Comparison of ENCODE assay signal across 1 cellular context in the genomic region with DNA sequence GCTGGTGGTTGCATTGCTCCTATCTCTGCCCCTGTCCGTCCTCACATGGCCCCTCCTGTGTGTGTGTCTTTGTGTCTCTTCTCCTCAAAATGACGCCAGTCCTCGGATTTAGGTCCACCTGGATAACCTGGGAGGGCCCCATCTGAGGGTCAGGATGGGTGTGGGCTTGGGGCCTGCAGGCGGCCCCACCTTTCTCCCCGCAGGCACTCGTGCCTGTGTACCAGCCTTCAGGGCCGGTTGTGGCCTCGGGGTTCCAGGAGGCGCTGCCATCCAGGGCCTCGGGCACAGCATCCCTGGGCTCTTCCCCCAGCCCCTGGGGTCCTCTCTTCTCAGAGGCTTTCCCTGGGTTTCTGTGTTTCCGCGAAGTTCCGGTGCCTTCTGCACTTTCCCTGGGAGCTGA.
TF ChIP-seq lines count a peak whose summit lies in the region.

No MANE protein-coding gene starts in this region.

TF ChIP-seq in HepG2, 621 proteins besides CTCF, POLR2A, EP300 and RAD21:
- no peak for TF ChIP-seq SOX5 (CRISPR knock-in tag; IDR thresholded peaks at IDR 0.05; ENCODE audit: borderline replicate concordance)
- no peak for TF ChIP-seq KLF12 (CRISPR knock-in tag; IDR thresholded peaks at IDR 0.05; ENCODE audit: borderline replicate concordance)
- TF ChIP-seq, protein P1, sequence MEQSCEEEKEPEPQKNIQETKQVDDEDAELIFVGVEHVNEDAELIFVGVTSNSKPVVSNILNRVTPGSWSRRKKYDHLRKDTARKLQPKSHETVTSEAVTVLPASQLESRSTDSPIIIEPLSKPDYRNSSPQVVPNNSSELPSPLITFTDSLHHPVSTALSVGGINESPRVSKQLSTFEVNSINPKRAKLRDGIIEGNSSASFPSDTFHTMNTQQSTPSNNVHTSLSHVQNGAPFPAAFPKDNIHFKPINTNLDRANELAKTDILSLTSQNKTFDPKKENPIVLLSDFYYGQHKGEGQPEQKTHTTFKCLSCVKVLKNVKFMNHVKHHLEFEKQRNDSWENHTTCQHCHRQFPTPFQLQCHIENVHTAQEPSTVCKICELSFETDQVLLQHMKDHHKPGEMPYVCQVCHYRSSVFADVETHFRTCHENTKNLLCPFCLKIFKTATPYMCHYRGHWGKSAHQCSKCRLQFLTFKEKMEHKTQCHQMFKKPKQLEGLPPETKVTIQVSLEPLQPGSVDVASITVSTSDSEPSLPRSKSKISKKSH (CRISPR knock-in tag; IDR thresholded peaks at IDR 0.05; ENCODE audit: borderline replicate concordance): no peak
- no peak for TF ChIP-seq ZNF792 (CRISPR knock-in tag; IDR thresholded peaks at IDR 0.05)
- no peak for TF ChIP-seq SP2 (CRISPR knock-in tag; IDR thresholded peaks at IDR 0.05)
- no peak for TF ChIP-seq RAD51 (IDR thresholded peaks at IDR 0.05; ENCODE audit: borderline replicate concordance)
- TF ChIP-seq KDM6A (CRISPR knock-in tag; IDR thresholded peaks at IDR 0.05; ENCODE audit: low read depth): no peak
- TF ChIP-seq, protein P2, sequence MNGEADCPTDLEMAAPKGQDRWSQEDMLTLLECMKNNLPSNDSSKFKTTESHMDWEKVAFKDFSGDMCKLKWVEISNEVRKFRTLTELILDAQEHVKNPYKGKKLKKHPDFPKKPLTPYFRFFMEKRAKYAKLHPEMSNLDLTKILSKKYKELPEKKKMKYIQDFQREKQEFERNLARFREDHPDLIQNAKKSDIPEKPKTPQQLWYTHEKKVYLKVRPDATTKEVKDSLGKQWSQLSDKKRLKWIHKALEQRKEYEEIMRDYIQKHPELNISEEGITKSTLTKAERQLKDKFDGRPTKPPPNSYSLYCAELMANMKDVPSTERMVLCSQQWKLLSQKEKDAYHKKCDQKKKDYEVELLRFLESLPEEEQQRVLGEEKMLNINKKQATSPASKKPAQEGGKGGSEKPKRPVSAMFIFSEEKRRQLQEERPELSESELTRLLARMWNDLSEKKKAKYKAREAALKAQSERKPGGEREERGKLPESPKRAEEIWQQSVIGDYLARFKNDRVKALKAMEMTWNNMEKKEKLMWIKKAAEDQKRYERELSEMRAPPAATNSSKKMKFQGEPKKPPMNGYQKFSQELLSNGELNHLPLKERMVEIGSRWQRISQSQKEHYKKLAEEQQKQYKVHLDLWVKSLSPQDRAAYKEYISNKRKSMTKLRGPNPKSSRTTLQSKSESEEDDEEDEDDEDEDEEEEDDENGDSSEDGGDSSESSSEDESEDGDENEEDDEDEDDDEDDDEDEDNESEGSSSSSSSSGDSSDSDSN (CRISPR knock-in tag; IDR thresholded peaks at IDR 0.05): no peak
- no peak for TF ChIP-seq MXD4 (CRISPR knock-in tag; IDR thresholded peaks at IDR 0.05)
- no peak for TF ChIP-seq ATF7-NPFF (CRISPR knock-in tag; IDR thresholded peaks at IDR 0.05; ENCODE audit: low read depth)
